Comparison of ENCODE assay signal across 28 cellular contexts in the genomic region with DNA sequence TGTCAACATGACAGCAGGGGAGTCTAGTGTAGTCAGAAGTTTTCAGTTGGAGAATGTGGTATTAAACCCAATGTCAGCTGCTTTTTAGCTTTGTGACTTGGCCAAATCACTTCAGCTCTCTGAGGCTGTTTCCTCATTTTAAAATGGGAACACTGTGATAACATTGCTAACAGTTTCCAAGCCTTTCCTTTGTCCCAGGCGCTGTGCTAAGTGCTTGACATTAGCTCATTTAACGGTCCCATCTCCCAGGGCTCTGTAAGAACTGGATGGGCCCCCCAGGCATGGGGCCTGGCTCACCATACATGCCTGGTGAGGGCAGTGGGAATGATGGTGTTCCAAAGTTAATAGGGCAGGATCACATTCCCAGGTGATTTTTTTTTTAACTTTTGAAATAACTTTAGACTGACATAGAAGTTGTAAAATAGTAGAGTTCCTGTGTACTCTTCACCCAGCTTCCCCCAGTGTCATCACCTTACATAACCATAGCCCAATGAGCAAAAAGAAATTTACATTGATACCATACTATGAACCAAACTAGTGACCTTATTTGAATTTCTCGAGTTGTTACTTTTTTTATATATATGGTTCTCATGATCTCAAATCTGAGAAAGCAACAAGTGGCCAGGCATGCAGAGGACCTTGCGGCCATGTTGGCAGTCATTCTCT. TPM values are rescaled to one million over a fixed set of nuclear protein-coding genes. Genes with fewer than 3 reads are reported as not detected.
A peak's percentile ranks its signal among the peaks of the same experiment; 100 is the strongest.
DNase-seq lines count a peak whose midpoint lies in the region; ATAC-seq and TF ChIP-seq lines count a peak whose summit lies in the region.
"Had no signal": no experiment of that assay in that cellular context is flagged by ENCODE, and none has a peak within 500 bp of the region (broad histone marks: within the 10 kb centered on the region; RNA-seq: fewer than 3 reads in every experiment).

No MANE protein-coding gene starts in this region.

- in situ Hi-C loops in transverse colon (cut with MboI; ENCODE audit: low pct_ligation_motif_present in 1 of 4, low pct_unique_long_range_greater_than_20kb in 1 of 4, low sequenced_read_pairs in 3 of 4), result no loop called here

- TF ChIP-seq POLR2A in heart left ventricle (IDR thresholded peaks at IDR 0.05) (no peak), transverse colon (IDR thresholded peaks at IDR 0.05) (no peak), testis (IDR thresholded peaks at IDR 0.05) (no peak)

- intact Hi-C loops in ascending aorta (cut with DNase I), result no loop called here
- intact Hi-C loops in heart left ventricle (cut with DNase I), result loop anchor here in 2 of 10 donors (10.0 kb wide), 2 partner anchors 215 to 235 kb away; a partner anchor contains a TSS
- intact Hi-C loops in posterior vena cava (cut with DNase I), result loop anchor here in 1 of 2 donors (5.0 kb wide), 1 partner anchor 1682 kb away; no protein-coding TSS in a partner anchor
- intact Hi-C loops in transverse colon (cut with DNase I; ENCODE audit: low total_unique reads), result no loop called here
- intact Hi-C loops in testis (cut with DNase I; ENCODE audit: low total_unique reads), result no loop called here

- WGBS in heart left ventricle, 4 donors, result 67 to 77% (median 73%) methylated on average over 4 of the region's 4 CpGs
- 75 to 83% methylated on average over 1 to 4 of the region's 4 CpGs for WGBS in transverse colon (ENCODE audit: low coverage in 1 of 2), 2 donors
- 63 to 65% methylated on average over 4 of the region's 4 CpGs for WGBS in testis, 2 donors

- TF ChIP-seq CTCF in ascending aorta (IDR thresholded peaks at IDR 0.05) (no peak), heart left ventricle (IDR thresholded peaks at IDR 0.05) (no peak), transverse colon (IDR thresholded peaks at IDR 0.05) (no peak), testis (IDR thresholded peaks at IDR 0.05) (no peak)

- H3K27ac ChIP-seq in ascending aorta (peak overlapping the region; percentile 97), heart left ventricle (peak overlapping the region in 10 of 12 donors; percentile 0 to 69 (median 36)), transverse colon (peak overlapping the region in 3 of 4 donors; percentile 11 to 86 (median 61)), testis (peak overlapping the region in 1 of 2 donors; percentile 69)
- H3K27ac ChIP-seq: epithelial cell of prostate, neutrophil, psoas muscle, SJCRH30 had no signal

- H3K4me3 ChIP-seq in ascending aorta (peak overlapping the region in 1 of 2 donors; percentile 30), heart left ventricle (no peak overlapping the region), transverse colon (no peak overlapping the region), testis (no peak overlapping the region)
- H3K4me3 ChIP-seq: adrenal gland, psoas muscle, SJCRH30 had no signal

- H3K36me3 ChIP-seq in ascending aorta, result peaks cover 42 to 50% of the 10 kb centered on the region in 2 donors
- H3K36me3 ChIP-seq in heart left ventricle, result peaks cover 0 to 29% (median 13%) of the 10 kb centered on the region in 9 donors
- no peaks in the 10 kb centered on the region for H3K36me3 ChIP-seq in transverse colon
- H3K36me3 ChIP-seq in testis (ENCODE audit: low read depth, missing control alignments), result no peaks in the 10 kb centered on the region
- H3K36me3 ChIP-seq: adrenal gland, neutrophil, SJCRH30 had no signal

- H3K27me3 ChIP-seq in ascending aorta (no peaks in the 10 kb centered on the region), heart left ventricle (no peaks in the 10 kb centered on the region), transverse colon (no peaks in the 10 kb centered on the region), testis (no peaks in the 10 kb centered on the region)
- H3K27me3 ChIP-seq: SJCRH30 had no signal

- H3K9me3 ChIP-seq in ascending aorta, result no peaks in the 10 kb centered on the region
- peaks cover 0 to 3% (median 0%) of the 10 kb centered on the region in 12 donors for H3K9me3 ChIP-seq in heart left ventricle
- no peaks in the 10 kb centered on the region for H3K9me3 ChIP-seq in transverse colon
- no peaks in the 10 kb centered on the region for H3K9me3 ChIP-seq in testis
- H3K9me3 ChIP-seq: adrenal gland, neutrophil, psoas muscle, SJCRH30 had no signal

- DNase-seq in ascending aorta (ENCODE audit: low spot score in 2 of 2) (no peak), heart left ventricle (no peak), posterior vena cava (ENCODE audit: low spot score) (peak; percentile 20), transverse colon (no peak), AML-193 (lab: John Stamatoyannopoulos, UW) (no peak), testis (no peak), nucleus accumbens (lab: John Stamatoyannopoulos, UW) (no peak)
- DNase-seq: activated CD4-positive, alpha-beta memory T cell treated with anti-CD3 and anti-CD28 coated beads, Interleukin-2, amount 10 ng/mL, durations not matched to agents 7 days and 5 days; activated CD8-positive, alpha-beta memory T cell treated with anti-CD3 and anti-CD28 coated beads, Interleukin-2, amount 50 U/mL, for 48 hours; activated naive CD4-positive, alpha-beta T cell treated with anti-CD3 and anti-CD28 coated beads, Interleukin-2, amount 10 ng/mL, durations not matched to agents 7 days and 5 days; effector CD8-positive, alpha-beta T cell; H9; naive thymus-derived CD4-positive, alpha-beta T cell; NCI-H146; NCI-H446; NCI-H774; psoas muscle; SJCRH30; stimulated activated naive B cell treated with anti-CD40 and anti-IgM and Interleukin-4, amounts not matched to agents 10 μg/mL and 1 μg/mL and 100 μg/mL, for 72 hours; SW 1271 had no signal

- ATAC-seq in heart left ventricle (peak in 2 of 4 donors; percentile 31 to 38), GM21447 (IDR thresholded peaks at IDR 0.05; ENCODE audit: unreplicated experiment) (no peak)
- ATAC-seq: naive thymus-derived CD4-positive, alpha-beta T cell; psoas muscle; stimulated activated naive B cell treated with anti-CD40 and anti-IgM and Interleukin-4, amounts not matched to agents 10 μg/mL and 1 μg/mL and 100 μg/mL, for 72 hours had no signal

- H3K4me1 ChIP-seq in ascending aorta, result peaks cover 34 to 92% of the 10 kb centered on the region in 2 donors
- peaks cover 3 to 63% (median 23%) of the 10 kb centered on the region in 12 donors for H3K4me1 ChIP-seq in heart left ventricle
- peaks cover under 1 to 36% (median 5%) of the 10 kb centered on the region in 4 donors for H3K4me1 ChIP-seq in transverse colon
- peaks cover 62% of the 10 kb centered on the region for H3K4me1 ChIP-seq in testis
- H3K4me1 ChIP-seq: psoas muscle had no signal

- TF ChIP-seq EP300 in transverse colon (IDR thresholded peaks at IDR 0.05; ENCODE audit: low read depth), result no peak

RNA-seq across cellular contexts. Expression of a gene that starts 7.7 kb away (rescaled TPM):
- 187 TPM for total RNA-seq in ascending aorta
- 10 to 100 TPM in 7 of 9 donors, 1 to 10 TPM in 2; 8.3 to 35.0 (median 12.2) TPM for total RNA-seq in heart left ventricle
- 10 to 100 TPM; 13.3 to 13.7 TPM for polyA plus RNA-seq in heart left ventricle
- total RNA-seq in posterior vena cava, result 10 to 100 TPM; 82.4 to 93.9 TPM
- 10 to 100 TPM; 13.9 to 46.8 (median 16.4) TPM for total RNA-seq in transverse colon
- 10 to 100 TPM; 64.7 to 75.2 TPM for total RNA-seq in testis
- polyA plus RNA-seq in testis (ENCODE audit: insufficient read depth, low read depth, low replicate concordance), result 43.9 TPM
- total RNA-seq: activated CD4-positive, alpha-beta memory T cell treated with anti-CD3 and anti-CD28 coated beads, Interleukin-2, amount 10 ng/mL, durations not matched to agents 7 days and 5 days; G401; LHCN-M2; naive thymus-derived CD4-positive, alpha-beta T cell; SJCRH30 had no signal
- polyA plus RNA-seq: naive thymus-derived CD4-positive, alpha-beta T cell had no signal

RNA-seq across cellular contexts. Expression of a gene that starts 14.9 kb away (rescaled TPM):
- total RNA-seq in ascending aorta (not detected), heart left ventricle (not detected), posterior vena cava (not detected), transverse colon (100 to 1,000 TPM in 2 of 4 donors, 10 to 100 TPM in 1, 1 to 10 TPM in 1; 3.4 to 150 (median 121) TPM), testis (1 to 10 TPM; 1.1 to 3.8 TPM)
- polyA plus RNA-seq in heart left ventricle (under 1 TPM in 1 of 2 donors, not detected in 1; 0.08 TPM), testis (ENCODE audit: insufficient read depth, low read depth, low replicate concordance) (13.6 TPM)
- total RNA-seq: activated CD4-positive, alpha-beta memory T cell treated with anti-CD3 and anti-CD28 coated beads, Interleukin-2, amount 10 ng/mL, durations not matched to agents 7 days and 5 days; G401; H9; naive thymus-derived CD4-positive, alpha-beta T cell; psoas muscle; temporal lobe had no signal
- polyA plus RNA-seq: naive thymus-derived CD4-positive, alpha-beta T cell had no signal

RNA-seq across cellular contexts. Expression of a gene that starts 16.5 kb away (rescaled TPM):
- 0.21 TPM for total RNA-seq in ascending aorta
- 10 to 100 TPM in 1 of 9 donors, 1 to 10 TPM in 8; 3.2 to 11.8 (median 4.2) TPM for total RNA-seq in heart left ventricle
- 1 to 10 TPM in 1 of 2 donors, under 1 TPM in 1; 0.78 to 9.0 TPM for polyA plus RNA-seq in heart left ventricle
- total RNA-seq in posterior vena cava, result under 1 TPM; 0.37 to 0.57 TPM
- not detected for total RNA-seq in transverse colon
- total RNA-seq in testis, result 1 to 10 TPM; 2.4 to 3.4 TPM
- 1.2 TPM for polyA plus RNA-seq in testis (ENCODE audit: insufficient read depth, low read depth, low replicate concordance)
- total RNA-seq: activated CD4-positive, alpha-beta memory T cell treated with anti-CD3 and anti-CD28 coated beads, Interleukin-2, amount 10 ng/mL, durations not matched to agents 7 days and 5 days; adrenal gland; G401; H9; LHCN-M2; liver; naive thymus-derived CD4-positive, alpha-beta T cell; temporal lobe had no signal
- polyA plus RNA-seq: adrenal gland; liver; naive thymus-derived CD4-positive, alpha-beta T cell had no signal

RNA-seq across cellular contexts. Expression of a gene that starts 30.6 kb away (rescaled TPM):
- 54.7 TPM for total RNA-seq in ascending aorta
- 10 to 100 TPM; 14.3 to 41.0 (median 20.5) TPM for total RNA-seq in heart left ventricle
- polyA plus RNA-seq in heart left ventricle, result 10 to 100 TPM in 1 of 2 donors, 1 to 10 TPM in 1; 6.0 to 14.4 TPM
- total RNA-seq in posterior vena cava, result 10 to 100 TPM; 14.9 to 20.0 TPM
- 10 to 100 TPM in 3 of 4 donors, 1 to 10 TPM in 1; 9.8 to 40.5 (median 31.0) TPM for total RNA-seq in transverse colon
- total RNA-seq in testis, result 10 to 100 TPM; 33.9 to 34.4 TPM
- 12.1 TPM for polyA plus RNA-seq in testis (ENCODE audit: insufficient read depth, low read depth, low replicate concordance)

RNA-seq across cellular contexts. Expression of a gene that starts 54.9 kb away (rescaled TPM):
- total RNA-seq in ascending aorta (10.9 TPM), heart left ventricle (1 to 10 TPM in 7 of 9 donors, under 1 TPM in 2; 0.93 to 2.2 (median 1.3) TPM), posterior vena cava (1 to 10 TPM; 3.6 to 3.7 TPM), transverse colon (1 to 10 TPM; 2.0 to 8.2 (median 4.4) TPM), testis (10 to 100 TPM; 11.3 to 12.1 TPM)
- polyA plus RNA-seq in heart left ventricle (1 to 10 TPM in 1 of 2 donors, under 1 TPM in 1; 0.51 to 1.8 TPM), testis (ENCODE audit: insufficient read depth, low read depth, low replicate concordance) (3.7 TPM)
